ENCODE assay signal across 1 cellular context in the genomic region with DNA sequence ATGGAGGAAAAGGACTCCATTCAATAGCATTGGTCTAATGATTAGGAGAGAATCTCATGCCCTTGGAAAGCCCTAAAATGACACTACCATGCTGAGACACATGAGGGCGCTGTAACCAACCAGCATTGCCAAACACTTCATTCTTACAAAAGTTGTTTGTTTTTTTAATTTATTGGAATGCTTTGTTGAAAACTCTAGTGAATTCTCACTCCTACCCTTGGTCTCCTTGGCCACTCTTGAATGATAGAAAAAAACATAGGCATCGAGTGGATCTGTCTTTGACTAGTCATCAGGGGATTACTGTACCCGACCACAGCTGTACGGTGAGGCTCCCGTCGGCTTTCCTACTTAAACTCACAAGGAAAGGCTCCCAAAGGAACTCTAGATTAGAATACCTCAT.
TF ChIP-seq lines count a peak whose summit lies in the region.

No MANE protein-coding gene starts in this region.

TF ChIP-seq in GM12878, 131 proteins besides CTCF, POLR2A, EP300 and RAD21 (continued from another document):
- TF ChIP-seq ZBTB33 (IDR thresholded peaks at IDR 0.05) (no peak), SIN3A (IDR thresholded peaks at IDR 0.05; ENCODE audit: low read depth, low read length) (no peak), SMC3 (IDR thresholded peaks at IDR 0.05; ENCODE audit: borderline replicate concordance, low read length) (peak; percentile 83), MTA2 (IDR thresholded peaks at IDR 0.05; ENCODE audit: low read depth) (no peak)
- TF ChIP-seq, protein P1, sequence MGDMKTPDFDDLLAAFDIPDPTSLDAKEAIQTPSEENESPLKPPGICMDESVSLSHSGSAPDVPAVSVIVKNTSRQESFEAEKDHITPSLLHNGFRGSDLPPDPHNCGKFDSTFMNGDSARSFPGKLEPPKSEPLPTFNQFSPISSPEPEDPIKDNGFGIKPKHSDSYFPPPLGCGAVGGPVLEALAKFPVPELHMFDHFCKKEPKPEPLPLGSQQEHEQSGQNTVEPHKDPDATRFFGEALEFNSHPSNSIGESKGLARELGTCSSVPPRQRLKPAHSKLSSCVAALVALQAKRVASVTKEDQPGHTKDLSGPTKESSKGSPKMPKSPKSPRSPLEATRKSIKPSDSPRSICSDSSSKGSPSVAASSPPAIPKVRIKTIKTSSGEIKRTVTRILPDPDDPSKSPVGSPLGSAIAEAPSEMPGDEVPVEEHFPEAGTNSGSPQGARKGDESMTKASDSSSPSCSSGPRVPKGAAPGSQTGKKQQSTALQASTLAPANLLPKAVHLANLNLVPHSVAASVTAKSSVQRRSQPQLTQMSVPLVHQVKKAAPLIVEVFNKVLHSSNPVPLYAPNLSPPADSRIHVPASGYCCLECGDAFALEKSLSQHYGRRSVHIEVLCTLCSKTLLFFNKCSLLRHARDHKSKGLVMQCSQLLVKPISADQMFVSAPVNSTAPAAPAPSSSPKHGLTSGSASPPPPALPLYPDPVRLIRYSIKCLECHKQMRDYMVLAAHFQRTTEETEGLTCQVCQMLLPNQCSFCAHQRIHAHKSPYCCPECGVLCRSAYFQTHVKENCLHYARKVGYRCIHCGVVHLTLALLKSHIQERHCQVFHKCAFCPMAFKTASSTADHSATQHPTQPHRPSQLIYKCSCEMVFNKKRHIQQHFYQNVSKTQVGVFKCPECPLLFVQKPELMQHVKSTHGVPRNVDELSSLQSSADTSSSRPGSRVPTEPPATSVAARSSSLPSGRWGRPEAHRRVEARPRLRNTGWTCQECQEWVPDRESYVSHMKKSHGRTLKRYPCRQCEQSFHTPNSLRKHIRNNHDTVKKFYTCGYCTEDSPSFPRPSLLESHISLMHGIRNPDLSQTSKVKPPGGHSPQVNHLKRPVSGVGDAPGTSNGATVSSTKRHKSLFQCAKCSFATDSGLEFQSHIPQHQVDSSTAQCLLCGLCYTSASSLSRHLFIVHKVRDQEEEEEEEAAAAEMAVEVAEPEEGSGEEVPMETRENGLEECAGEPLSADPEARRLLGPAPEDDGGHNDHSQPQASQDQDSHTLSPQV (IDR thresholded peaks at IDR 0.05) = 0 out of 2 replicates have a peak, but pooled peaks have one; percentile 22
- TF ChIP-seq, protein P2, sequence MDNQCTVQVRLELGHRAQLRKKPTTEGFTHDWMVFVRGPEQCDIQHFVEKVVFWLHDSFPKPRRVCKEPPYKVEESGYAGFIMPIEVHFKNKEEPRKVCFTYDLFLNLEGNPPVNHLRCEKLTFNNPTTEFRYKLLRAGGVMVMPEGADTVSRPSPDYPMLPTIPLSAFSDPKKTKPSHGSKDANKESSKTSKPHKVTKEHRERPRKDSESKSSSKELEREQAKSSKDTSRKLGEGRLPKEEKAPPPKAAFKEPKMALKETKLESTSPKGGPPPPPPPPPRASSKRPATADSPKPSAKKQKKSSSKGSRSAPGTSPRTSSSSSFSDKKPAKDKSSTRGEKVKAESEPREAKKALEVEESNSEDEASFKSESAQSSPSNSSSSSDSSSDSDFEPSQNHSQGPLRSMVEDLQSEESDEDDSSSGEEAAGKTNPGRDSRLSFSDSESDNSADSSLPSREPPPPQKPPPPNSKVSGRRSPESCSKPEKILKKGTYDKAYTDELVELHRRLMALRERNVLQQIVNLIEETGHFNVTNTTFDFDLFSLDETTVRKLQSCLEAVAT (IDR thresholded peaks at IDR 0.05) = peak; percentile 46; the same call in 1 of the 2 replicates
